8 cellular contexts compared by ENCODE assay signal in the genomic region with DNA sequence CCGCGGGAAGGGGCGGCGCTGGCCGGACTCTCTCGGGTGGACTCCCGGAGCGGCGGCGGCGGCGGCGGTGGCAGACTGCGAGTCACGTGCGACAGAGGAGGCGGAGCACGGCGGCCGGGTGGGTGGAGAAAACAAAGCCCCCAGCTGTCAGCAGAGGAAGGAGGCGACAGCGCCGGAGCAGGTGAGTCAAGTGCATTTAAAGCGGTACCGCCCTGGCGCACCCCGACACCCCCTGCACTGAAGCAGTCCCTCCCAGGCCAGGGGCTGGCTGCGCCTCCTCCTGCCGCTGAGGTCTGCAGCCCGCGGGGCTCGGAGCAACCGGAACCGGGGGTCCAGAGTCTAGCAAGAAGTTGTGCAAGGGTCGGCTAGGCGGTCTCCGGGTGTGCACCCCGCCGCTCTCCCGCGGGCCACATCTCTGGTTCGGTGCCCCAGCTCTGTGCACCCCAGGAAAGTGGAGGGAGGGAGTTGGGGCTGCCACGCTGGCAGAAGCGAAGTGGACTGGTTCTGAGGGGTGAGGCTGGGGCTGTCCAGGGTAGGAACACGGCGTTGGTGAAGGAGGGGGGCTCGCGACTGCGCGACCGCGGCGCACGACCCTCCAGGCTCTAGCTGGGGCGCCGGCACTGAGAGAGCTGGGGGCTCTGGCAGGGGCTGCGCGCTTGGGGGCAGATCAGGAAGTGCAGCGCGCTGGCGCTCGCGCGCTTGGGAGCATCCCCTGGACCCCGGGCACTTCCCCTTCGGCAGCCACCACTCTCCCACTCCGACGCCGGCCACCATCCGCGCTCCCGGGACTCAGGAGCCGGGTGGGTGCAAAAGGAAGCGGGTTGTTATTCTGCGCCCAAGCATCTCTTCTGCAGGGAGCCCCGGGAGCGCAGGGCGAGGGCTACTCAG.
DNase-seq lines count a peak whose midpoint lies in the region; ATAC-seq, FAIRE-seq and TF ChIP-seq lines count a peak whose summit lies in the region.

No MANE protein-coding gene starts in this region.

- no peak for FAIRE-seq in HTR-8/SVneo (lab: Jason Lieb, UNC)

- H3K27ac ChIP-seq in hepatocyte: peak overlapping the region; percentile 83

- peaks cover 27 to 33% (median 28%) of the 10 kb centered on the region in 3 donors for H3K4me1 Mint-ChIP-seq in T-cell

- peaks cover 11% of the 10 kb centered on the region for H3K4me1 ChIP-seq in hepatocyte (ENCODE audit: insufficient read depth)

- DNase-seq in EL: peak; percentile 51
- peak; percentile 82 for DNase-seq in HEK293T (ENCODE audit: extremely low spot score)
- DNase-seq in NAMALWA (ENCODE audit: low spot score): peak; percentile 84
- peak; percentile 54 to 82 (median 72) for DNase-seq in T-cell
- DNase-seq in amygdala (lab: John Stamatoyannopoulos, UW): peak; percentile 40 to 92 (median 80)
- peak; percentile 89 for DNase-seq in hepatocyte (ENCODE audit: low spot score)
- DNase-seq in retina: peak; percentile 92
- DNase-seq in HTR-8/SVneo (ENCODE audit: insufficient read length, low spot score): no peak

- H3K36me3 Mint-ChIP-seq in T-cell: no peaks in the 10 kb centered on the region

- H3K4me3 Mint-ChIP-seq in T-cell: peak overlapping the region; percentile 86 to 91 (median 91)

- no peaks in the 10 kb centered on the region for H3K27me3 ChIP-seq in hepatocyte

- no peaks in the 10 kb centered on the region for H3K9me3 ChIP-seq in hepatocyte (ENCODE audit: low read depth)

- CTCF ChIA-PET in HEK293T (lab: Yijun Ruan, JAX): interaction anchor here (0.8 to 2.1 kb wide), 2 partner anchors 8 to 110 kb away, joined by 3 to 4 read pairs; no protein-coding TSS in a partner anchor
- CTCF ChIA-PET in T-cell (lab: Charles Lee): interaction anchor here in 1 of 2 donors (1.2 kb wide), 1 partner anchor 53 kb away, joined by 3 read pairs; no protein-coding TSS in a partner anchor

- no peaks in the 10 kb centered on the region for H4K20me1 ChIP-seq in hepatocyte (ENCODE audit: insufficient read depth, poor library complexity, severe bottlenecking)

- POLR2A ChIA-PET in HEK293T (lab: Yijun Ruan, JAX): interaction anchor here (1.0 to 1.4 kb wide), 3 partner anchors 9 to 263 kb away, joined by 3 to 4 read pairs (median 3); a partner anchor contains a TSS
- POLR2A ChIA-PET in T-cell (lab: Charles Lee): no interaction called here

- peaks cover 0 to 22% of the 10 kb centered on the region in 2 donors for H3K27me3 Mint-ChIP-seq in T-cell

- no peak overlapping the region for H3K27ac Mint-ChIP-seq in T-cell

- no peaks in the 10 kb centered on the region for H3K9me3 Mint-ChIP-seq in T-cell

- H3K9me2 ChIP-seq in hepatocyte (replicated peaks; ENCODE audit: insufficient read depth): no peaks in the 10 kb centered on the region

- peak overlapping the region; percentile 89 for H2AFZ ChIP-seq in hepatocyte

- no peaks in the 10 kb centered on the region for H3K36me3 ChIP-seq in hepatocyte (replicated peaks; ENCODE audit: insufficient read depth, low read depth)

- ATAC-seq in T-cell (replicated peaks in 1 of 4): peak; percentile 81 to 90 (median 83)

- no peaks in the 10 kb centered on the region for H3K79me2 ChIP-seq in hepatocyte

- peak overlapping the region; percentile 99 for H3K4me2 ChIP-seq in hepatocyte

- peak overlapping the region; percentile 89 for H3K4me3 ChIP-seq in hepatocyte

- WGBS in hepatocyte (ENCODE audit: low lambda C conversion rate, missing lambda C conversion rate): 2% methylated on average over 67 of the region's 78 CpGs

- TF ChIP-seq CTCF in hepatocyte (IDR thresholded peaks at IDR 0.05; ENCODE audit: poor library complexity): no peak

TF ChIP-seq in HEK293T, 16 proteins besides CTCF, POLR2A, EP300 and RAD21:
- TF ChIP-seq BHLHE40 (IDR thresholded peaks at IDR 0.05; ENCODE audit: borderline replicate concordance) (no peak), L3MBTL2 (conservative IDR thresholded peaks at IDR 0.05) (peak; percentile 53)
- TF ChIP-seq, protein P1, sequence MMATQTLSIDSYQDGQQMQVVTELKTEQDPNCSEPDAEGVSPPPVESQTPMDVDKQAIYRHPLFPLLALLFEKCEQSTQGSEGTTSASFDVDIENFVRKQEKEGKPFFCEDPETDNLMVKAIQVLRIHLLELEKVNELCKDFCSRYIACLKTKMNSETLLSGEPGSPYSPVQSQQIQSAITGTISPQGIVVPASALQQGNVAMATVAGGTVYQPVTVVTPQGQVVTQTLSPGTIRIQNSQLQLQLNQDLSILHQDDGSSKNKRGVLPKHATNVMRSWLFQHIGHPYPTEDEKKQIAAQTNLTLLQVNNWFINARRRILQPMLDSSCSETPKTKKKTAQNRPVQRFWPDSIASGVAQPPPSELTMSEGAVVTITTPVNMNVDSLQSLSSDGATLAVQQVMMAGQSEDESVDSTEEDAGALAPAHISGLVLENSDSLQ (IDR thresholded peaks at IDR 0.05): peak; percentile 43
